Comparison of ENCODE assay signal across 14 cellular contexts in genomic region chr5:114325552-114325951, GRCh38. TPM values are rescaled to one million over a fixed set of nuclear protein-coding genes. Genes with fewer than 3 reads are reported as not detected.
DNase-seq lines count a peak whose midpoint lies in the region; ATAC-seq, FAIRE-seq and TF ChIP-seq lines count a peak whose summit lies in the region.
"Had no signal": no experiment of that assay in that cellular context is flagged by ENCODE, and none has a peak within 500 bp of the region (broad histone marks: within the 10 kb centered on the region; RNA-seq: fewer than 3 reads in every experiment).

No MANE protein-coding gene starts in this region.

- TF ChIP-seq RAD21 in HepG2 (CRISPR knock-in tag; IDR thresholded peaks at IDR 0.05), result no peak

- H3K4me3 ChIP-seq in right lobe of liver (no peak overlapping the region), HepG2 (replicated peaks in 1 of 3; ENCODE audit: insufficient read depth in 1 of 3, low read depth in 2 of 3, low read length in 3 of 3) (no peak overlapping the region), fibroblast of pulmonary artery (replicated peaks; ENCODE audit: low read depth, low read length) (no peak overlapping the region), upper lobe of right lung (no peak overlapping the region), stomach (no peak overlapping the region)
- H3K4me3 ChIP-seq: HAP-1, spleen had no signal

- H3K36me3 ChIP-seq in right lobe of liver (no peaks in the 10 kb centered on the region), HepG2 (replicated peaks in 1 of 2; ENCODE audit: control insufficient read depth in 1 of 2, insufficient read depth in 2 of 2, low read length in 2 of 2) (no peaks in the 10 kb centered on the region), upper lobe of right lung (no peaks in the 10 kb centered on the region), stomach (no peaks in the 10 kb centered on the region)
- H3K36me3 ChIP-seq: HAP-1, spleen had no signal

- TF ChIP-seq EP300 in HepG2 (IDR thresholded peaks at IDR 0.05; ENCODE audit: low read depth in 2 of 2, low read length in 2 of 2) (no peak), HepG2 (CRISPR knock-in tag; IDR thresholded peaks at IDR 0.05; ENCODE audit: borderline replicate concordance) (no peak), stomach (IDR thresholded peaks at IDR 0.05) (no peak)

- intact Hi-C loops in right lobe of liver (cut with DNase I) (no loop called here), HepG2 (cut with micrococcal nuclease; ENCODE audit: unreplicated experiment) (no loop called here), upper lobe of right lung (cut with DNase I) (no loop called here), stomach (cut with DNase I; ENCODE audit: low total_unique reads) (no loop called here), CD14-positive monocyte (cut with micrococcal nuclease) (no loop called here)

- CTCF ChIA-PET in HepG2 (lab: Yijun Ruan, JAX; ENCODE audit: low intra/inter-chr PET ratio, low total read pairs), result no interaction called here

- no peak overlapping the region for H3K4me2 ChIP-seq in HepG2 (ENCODE audit: low read depth, low read length)

- no peak for TF ChIP-seq POLR2A in right lobe of liver (IDR thresholded peaks at IDR 0.05)
- TF ChIP-seq POLR2A in HepG2 (IDR thresholded peaks at IDR 0.05; ENCODE audit: insufficient read depth in 1 of 2, low read depth in 2 of 2, low read length in 2 of 2), result no peak
- no peak for TF ChIP-seq POLR2A in stomach (IDR thresholded peaks at IDR 0.05)

- H3K27me3 ChIP-seq in right lobe of liver, result no peaks in the 10 kb centered on the region
- no peaks in the 10 kb centered on the region for H3K27me3 ChIP-seq in HepG2 (ENCODE audit: control insufficient read depth in 1 of 2, insufficient read depth in 2 of 2, low read length in 2 of 2)
- no peaks in the 10 kb centered on the region for H3K27me3 ChIP-seq in upper lobe of right lung
- H3K27me3 ChIP-seq in stomach, result no peaks in the 10 kb centered on the region
- H3K27me3 ChIP-seq: spleen had no signal

- H3K4me1 Mint-ChIP-seq in CD14-positive monocyte, result no peaks in the 10 kb centered on the region

- H2AFZ ChIP-seq in HepG2 (ENCODE audit: low read length), result no peak overlapping the region

- H3K4me1 ChIP-seq in right lobe of liver (no peaks in the 10 kb centered on the region), HepG2 (ENCODE audit: insufficient read depth, low read length) (no peaks in the 10 kb centered on the region), upper lobe of right lung (no peaks in the 10 kb centered on the region), stomach (no peaks in the 10 kb centered on the region)
- H3K4me1 ChIP-seq: HAP-1, spleen had no signal

- TF ChIP-seq CTCF in right lobe of liver (IDR thresholded peaks at IDR 0.05) (no peak), HepG2 (CRISPR knock-in tag; IDR thresholded peaks at IDR 0.05) (no peak), fibroblast of pulmonary artery (IDR thresholded peaks at IDR 0.05; ENCODE audit: low read length, missing control alignments) (no peak), upper lobe of right lung (IDR thresholded peaks at IDR 0.05) (no peak), GM13977 (IDR thresholded peaks at IDR 0.05; ENCODE audit: extremely low read depth, insufficient read depth, missing control alignments) (no peak), stomach (IDR thresholded peaks at IDR 0.05) (no peak), CD14-positive monocyte (IDR thresholded peaks at IDR 0.05) (no peak)

- no peak overlapping the region for H3K4me3 Mint-ChIP-seq in CD14-positive monocyte

- POLR2A ChIA-PET in HepG2 (lab: Yijun Ruan, JAX), result no interaction called here

- FAIRE-seq in HepG2 (lab: Jason Lieb, UNC), result no peak

- H3K27ac ChIP-seq in right lobe of liver (no peak overlapping the region), HepG2 (ENCODE audit: extremely low read length, insufficient read depth, low read length) (no peak overlapping the region), upper lobe of right lung (no peak overlapping the region), stomach (no peak overlapping the region)

- no peaks in the 10 kb centered on the region for H3K36me3 Mint-ChIP-seq in CD14-positive monocyte

- DNase-seq in right lobe of liver (peak in 1 of 3 donors; percentile 26), HepG2 (ENCODE audit: low spot score) (no peak), RPMI7951 (ENCODE audit: low read depth) (peak; percentile 6), fibroblast of pulmonary artery (ENCODE audit: low read depth) (peak; percentile 13), upper lobe of right lung (no peak), GM13977 (ENCODE audit: low spot score) (no peak), stomach (no peak), CD14-positive monocyte (ENCODE audit: low spot score) (no peak)
- DNase-seq: NCI-H2107, spleen, substantia nigra had no signal

- peaks cover 0 to 2% (median 0%) of the 10 kb centered on the region in 3 donors for H3K27me3 Mint-ChIP-seq in CD14-positive monocyte (ENCODE audit: low read depth in 3 of 3)

- WGBS in right lobe of liver (ENCODE audit: insufficient coverage, low coverage, low lambda C conversion rate, missing lambda C conversion rate), result 41% methylated on average over 3 of the region's 3 CpGs
- 2% methylated on average over 3 of the region's 3 CpGs for WGBS in HepG2 (ENCODE audit: low lambda C conversion rate)
- 6 to 49% (median 21%) methylated on average over 3 of the region's 3 CpGs for WGBS in stomach, 5 donors

- BruUV-seq in HepG2 (replicated peaks; lab: Mats Ljungman, UMichigan), result no TSS peak

- no peak overlapping the region for H3K27ac Mint-ChIP-seq in CD14-positive monocyte

- in situ Hi-C loops in HepG2 (cut with HindIII; ENCODE audit: extremely low pct_ligation_motif_present, low pct_unique_long_range_greater_than_20kb), result no loop called here
- in situ Hi-C loops in GM13977 (cut with MboI; ENCODE audit: low pct_unique_long_range_greater_than_20kb, low sequenced_read_pairs, unreplicated experiment), result no loop called here

- H3K9ac ChIP-seq in HepG2 (ENCODE audit: insufficient read depth, low read depth, low read length), result no peak overlapping the region

- H3K9me3 Mint-ChIP-seq in CD14-positive monocyte, result peaks cover 0 to 2% (median 0%) of the 10 kb centered on the region in 7 donors

- ATAC-seq in right lobe of liver (peak; percentile 28 to 89 (median 45)), HepG2 (no peak), upper lobe of right lung (peak; percentile 57)

- H3K79me2 ChIP-seq in HepG2 (ENCODE audit: insufficient read depth, low read length), result no peaks in the 10 kb centered on the region

- H4K20me1 ChIP-seq in HepG2 (ENCODE audit: insufficient read depth, low read length), result no peaks in the 10 kb centered on the region

- no peaks in the 10 kb centered on the region for H3K9me3 ChIP-seq in right lobe of liver
- H3K9me3 ChIP-seq in HepG2 (ENCODE audit: low read length), result no peaks in the 10 kb centered on the region
- no peaks in the 10 kb centered on the region for H3K9me3 ChIP-seq in upper lobe of right lung
- H3K9me3 ChIP-seq in stomach, result no peaks in the 10 kb centered on the region
- H3K9me3 ChIP-seq: HAP-1, spleen had no signal

TF ChIP-seq in HepG2, 621 proteins besides CTCF, POLR2A, EP300 and RAD21 (continues in another document):
- no peak for TF ChIP-seq BATF2 (CRISPR knock-in tag; IDR thresholded peaks at IDR 0.05)
- TF ChIP-seq SMAD3 (CRISPR knock-in tag; IDR thresholded peaks at IDR 0.05), result no peak
- no peak for TF ChIP-seq ZBTB21 (CRISPR knock-in tag; IDR thresholded peaks at IDR 0.05)
- TF ChIP-seq ZNF83 (CRISPR knock-in tag; IDR thresholded peaks at IDR 0.05; ENCODE audit: borderline replicate concordance), result no peak
- no peak for TF ChIP-seq HIVEP1 (CRISPR knock-in tag; IDR thresholded peaks at IDR 0.05)
- TF ChIP-seq ZNF589 (CRISPR knock-in tag; conservative IDR thresholded peaks at IDR 0.05), result no peak
- TF ChIP-seq MEIS1 (CRISPR knock-in tag; IDR thresholded peaks at IDR 0.05; ENCODE audit: borderline replicate concordance), result no peak

RNA-seq across cellular contexts. Expression of gene KCNN2, which starts 36.3 kb away (rescaled TPM):
- total RNA-seq in right lobe of liver (10 to 100 TPM in 3 of 6 experiments, 1 to 10 TPM in 2, under 1 TPM in 1; 0.60 to 17.4 (median 6.5) TPM), HepG2 (2016; rRNA removed; fragmentation: Illumina TruSeq; extraction: Trizol) (not detected in 2 replicates), upper lobe of right lung (2.1 TPM), stomach (1 to 10 TPM in 2 of 5 donors, under 1 TPM in 2, not detected in 1; 0.43 to 9.4 (median 1.6) TPM)
- 0.18 and 0.20 TPM in 2 replicates for total RNA-seq in HepG2 (2016; cell fraction: cytosol; rRNA removed; fragmentation: Illumina TruSeq; extraction: Trizol; ENCODE audit: low read depth)
- not detected in 2 replicates for total RNA-seq in HepG2 (2016; cell fraction: insoluble cytoplasmic fraction; rRNA removed; fragmentation: Illumina TruSeq; extraction: Trizol)
- total RNA-seq in HepG2 (2016; cell fraction: membrane; rRNA removed; fragmentation: Illumina TruSeq; extraction: Trizol), result 0.09 TPM in 1 of 2 replicates, not detected in the other
- total RNA-seq in HepG2 (2016; cell fraction: nucleus; rRNA removed; fragmentation: Illumina TruSeq; extraction: Trizol), result 0.12 TPM in 1 of 2 replicates, not detected in the other
- polyA plus RNA-seq in HepG2 (2011; rRNA removed) (not detected in 2 replicates), stomach (under 1 TPM in 2 of 3 donors, not detected in 1; 0.28 to 0.92 TPM), CD14-positive monocyte (not detected)
- 0.06 TPM in 1 of 2 replicates, not detected in the other for polyA plus RNA-seq in HepG2 (2011; cell fraction: cytosol; rRNA removed)
- 0.07 and 0.11 TPM in 2 replicates for polyA plus RNA-seq in HepG2 (2011; cell fraction: nucleus; rRNA removed)
- not detected in 2 replicates for polyA plus RNA-seq in HepG2 (2012)
- not detected in 2 replicates for polyA plus RNA-seq in HepG2 (2016; cell fraction: cytosol; fragmentation: Illumina TruSeq; extraction: Trizol; ENCODE audit: low read depth)
- polyA plus RNA-seq in HepG2 (2016; cell fraction: insoluble cytoplasmic fraction; fragmentation: Illumina TruSeq; extraction: Trizol; ENCODE audit: low read depth), result not detected in 2 replicates
- not detected in 2 replicates for polyA plus RNA-seq in HepG2 (2016; cell fraction: membrane; fragmentation: Illumina TruSeq; extraction: Trizol; ENCODE audit: low read depth)
- polyA plus RNA-seq in HepG2 (2016; cell fraction: nucleus; fragmentation: Illumina TruSeq; extraction: Trizol; ENCODE audit: insufficient read depth, low read depth), result not detected in 2 replicates
- polyA minus RNA-seq in HepG2 (2011; rRNA and poly(A)+ RNA removed; ENCODE audit: low replicate concordance), result 0.04 and 0.35 TPM in 2 replicates
- not detected in 2 replicates for polyA minus RNA-seq in HepG2 (2011; cell fraction: cytosol; rRNA and poly(A)+ RNA removed)
- polyA minus RNA-seq in HepG2 (2011; cell fraction: nucleus; rRNA and poly(A)+ RNA removed), result not detected in 2 replicates
- total RNA-seq in RPMI7951 (2014; rRNA removed; shearing (Covaris generic)), result not detected in 2 replicates
- total RNA-seq: HT-29 had no signal
- polyA plus RNA-seq: aorta had no signal

Comparison
In these comparisons a context has a peak if more than half of its experiments do, and no peak if none do; other contexts are left out.
1. DNase-seq: peak in RPMI7951 (single experiment) and fibroblast of pulmonary artery (single experiment); none in HepG2 (single experiment), upper lobe of right lung (single experiment), GM13977 (single experiment), stomach (single experiment) and CD14-positive monocyte (single experiment).